In the genomic region with DNA sequence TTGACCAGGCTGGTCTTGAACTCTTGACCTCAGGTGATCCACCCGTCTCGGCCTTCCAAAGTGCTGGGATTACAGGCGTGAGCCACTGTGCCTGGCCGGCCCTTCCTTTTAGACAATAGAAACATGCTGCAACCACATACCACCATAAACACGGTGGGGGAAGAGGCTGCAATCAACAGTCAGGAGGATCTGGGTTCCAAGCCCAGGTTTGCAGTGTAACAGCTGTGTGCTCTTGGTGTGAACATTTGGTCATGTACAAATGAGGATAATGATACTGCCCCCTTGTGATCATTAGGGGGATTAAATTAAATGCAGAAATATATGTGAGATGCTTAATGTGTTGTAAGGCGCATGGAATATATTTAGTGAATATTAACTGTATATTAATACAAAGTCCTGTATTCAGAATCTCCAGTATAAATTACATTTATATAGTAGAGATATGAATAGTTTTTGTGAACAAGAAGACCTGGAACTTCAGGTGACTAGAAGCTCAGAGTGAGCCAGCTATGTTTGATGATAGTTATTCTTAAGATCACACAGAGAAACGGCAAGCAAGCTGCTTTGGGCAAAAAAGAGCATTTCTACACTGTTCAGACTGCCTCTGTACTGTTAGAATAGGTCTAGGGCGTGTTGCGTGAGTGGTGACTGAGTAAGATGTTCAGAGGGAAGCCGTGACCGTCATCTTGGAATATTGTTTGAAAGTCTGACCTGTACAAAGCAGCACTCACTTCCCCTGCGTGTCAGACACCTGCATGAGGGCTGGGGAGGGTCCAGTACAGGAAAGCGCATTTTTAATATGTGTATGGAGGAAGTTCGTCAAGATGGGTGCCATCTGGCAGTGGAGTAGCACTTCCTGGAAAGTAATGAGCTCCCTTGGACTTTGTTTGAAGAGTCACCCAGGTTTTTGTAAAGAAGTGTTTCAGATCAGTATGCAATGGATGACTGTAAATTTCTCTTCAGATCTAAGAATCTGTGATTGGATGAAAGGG, we compare ENCODE assay signal across 8 cellular contexts.
DNase-seq lines count a peak whose midpoint lies in the region; TF ChIP-seq lines count a peak whose summit lies in the region.

No MANE protein-coding gene starts in this region.

- peaks cover 80% of the 10 kb centered on the region for H3K4me1 Mint-ChIP-seq in osteocyte (ENCODE audit: unreplicated experiment)

- peak overlapping the region; percentile 80 for H3K27ac Mint-ChIP-seq in osteocyte (ENCODE audit: unreplicated experiment)

- no peaks in the 10 kb centered on the region for H3K36me3 Mint-ChIP-seq in osteocyte (ENCODE audit: unreplicated experiment)

- H3K4me3 Mint-ChIP-seq in osteocyte (ENCODE audit: unreplicated experiment): no peak overlapping the region

- H3K27ac ChIP-seq in HL-60 (replicated peaks): peak overlapping the region; percentile 62

- TF ChIP-seq CTCF in GM10266 (IDR thresholded peaks at IDR 0.05; ENCODE audit: control insufficient read depth, insufficient read depth, low read depth, missing control alignments) (peak; percentile 54), HL-60 (IDR thresholded peaks at IDR 0.05; ENCODE audit: insufficient read depth, low read length) (peak; percentile 27), epithelial cell of proximal tubule (conservative IDR thresholded peaks at IDR 0.05; ENCODE audit: low read depth, low read length) (peak; percentile 59), osteocyte (IDR thresholded peaks at IDR 0.05) (peak; percentile 63)

- DNase-seq in AG20443 (ENCODE audit: low spot score) (peak; percentile 55), GM10266 (ENCODE audit: extremely low spot score) (peak; percentile 55), HL-60 (ENCODE audit: low read depth in 1 of 2, low spot score in 1 of 2) (peak; percentile 65 to 72), RPMI8226 (peak; percentile 52), epithelial cell of proximal tubule (ENCODE audit: low read depth) (no peak), osteocyte (ENCODE audit: extremely low spot score, unreplicated experiment) (no peak), amniotic stem cell (lab: John Stamatoyannopoulos, UW) (no peak), KG1 (lab: John Stamatoyannopoulos, UW) (no peak)

- no peaks in the 10 kb centered on the region for H3K9me3 Mint-ChIP-seq in osteocyte (ENCODE audit: unreplicated experiment)

- H3K27me3 Mint-ChIP-seq in osteocyte (ENCODE audit: unreplicated experiment): no peaks in the 10 kb centered on the region

- H3K27me3 ChIP-seq in HL-60 (ENCODE audit: insufficient read depth, poor library complexity, severe bottlenecking): no peaks in the 10 kb centered on the region

- no peak overlapping the region for H3K4me3 ChIP-seq in HL-60 (replicated peaks; ENCODE audit: insufficient read depth, low read length)
- H3K4me3 ChIP-seq in epithelial cell of proximal tubule (ENCODE audit: low read depth, low read length): no peak overlapping the region

Comparison
In these comparisons a context has a peak if more than half of its experiments do, and no peak if none do; other contexts are left out.
1. DNase-seq: peak in AG20443 (single experiment), GM10266 (single experiment), HL-60 (2 of 2) and RPMI8226 (single experiment); none in epithelial cell of proximal tubule (single experiment), osteocyte (single experiment), amniotic stem cell (single experiment) and KG1 (single experiment).
2. Peak in every context shown above with its lines, with median percentiles within 50 percentile points of each other: CTCF ChIP-seq.